12 cellular contexts compared by ENCODE assay signal in the genomic region with DNA sequence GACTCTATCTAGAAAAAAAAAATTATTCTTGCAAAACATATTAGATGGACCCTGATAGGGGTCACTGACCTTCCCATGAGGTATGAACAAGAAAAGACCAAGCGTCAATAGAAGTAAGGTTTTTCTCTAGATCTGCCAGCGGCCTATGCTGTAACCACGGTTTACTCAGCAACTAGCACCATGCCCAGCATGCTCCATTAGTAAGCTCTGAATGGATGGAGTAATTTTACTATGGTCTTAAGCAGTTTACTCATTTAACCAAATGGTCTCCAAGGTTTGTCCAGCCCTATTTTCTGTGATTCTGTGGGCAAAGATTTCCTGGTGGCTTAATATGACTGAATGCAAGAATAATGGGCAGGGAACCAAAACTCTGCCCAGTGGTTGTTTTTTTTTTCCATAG.
DNase-seq lines count a peak whose midpoint lies in the region; ATAC-seq and TF ChIP-seq lines count a peak whose summit lies in the region.
"Had no signal": no experiment of that assay in that cellular context is flagged by ENCODE, and none has a peak within 500 bp of the region (broad histone marks: within the 10 kb centered on the region; RNA-seq: fewer than 3 reads in every experiment).

No MANE protein-coding gene starts in this region.

- H3K27me3 Mint-ChIP-seq in osteocyte (ENCODE audit: unreplicated experiment): no peaks in the 10 kb centered on the region

- no peak overlapping the region for H3K4me3 Mint-ChIP-seq in osteocyte (ENCODE audit: unreplicated experiment)
- H3K4me3 Mint-ChIP-seq: CD14-positive monocyte; CD8-positive, alpha-beta T cell had no signal

- H3K9me3 Mint-ChIP-seq in osteocyte (ENCODE audit: unreplicated experiment): no peaks in the 10 kb centered on the region
- H3K9me3 Mint-ChIP-seq: CD8-positive, alpha-beta T cell had no signal

- peak; percentile 6 for DNase-seq in D341Med (ENCODE audit: low spot score)
- DNase-seq in MV-4-11 (lab: John Stamatoyannopoulos, UW): peak; percentile 9
- peak; percentile 56 for DNase-seq in glomerular visceral epithelial cell (ENCODE audit: extremely low spot score)
- DNase-seq in NCI-H774 (lab: John Stamatoyannopoulos, UW): no peak
- no peak for DNase-seq in osteocyte (ENCODE audit: extremely low spot score, unreplicated experiment)
- DNase-seq: CD8-positive, alpha-beta T cell; COR-L47; DMS53; GF-D8 had no signal

- ATAC-seq in GM18861 (IDR thresholded peaks at IDR 0.05; ENCODE audit: unreplicated experiment): no peak
- ATAC-seq: A549; CD8-positive, alpha-beta T cell had no signal

- peaks cover 19% of the 10 kb centered on the region for H3K4me1 Mint-ChIP-seq in osteocyte (ENCODE audit: unreplicated experiment)

- no peak overlapping the region for H3K27ac Mint-ChIP-seq in osteocyte (ENCODE audit: unreplicated experiment)
- H3K27ac Mint-ChIP-seq: CD8-positive, alpha-beta T cell had no signal

- no peak for TF ChIP-seq CTCF in osteocyte (IDR thresholded peaks at IDR 0.05)

- no peaks in the 10 kb centered on the region for H3K36me3 Mint-ChIP-seq in osteocyte (ENCODE audit: unreplicated experiment)
- H3K36me3 Mint-ChIP-seq: CD14-positive monocyte; CD8-positive, alpha-beta T cell had no signal

Comparison
In these comparisons a context has a peak if more than half of its experiments do, and no peak if none do; other contexts are left out.
1. DNase-seq: peak in D341Med (single experiment), MV-4-11 (single experiment) and glomerular visceral epithelial cell (single experiment); none in NCI-H774 (single experiment) and osteocyte (single experiment).